In genomic region chr2:69393963-69394362, GRCh38 we compare ENCODE assay signal across 21 cellular contexts. TPM values are rescaled to one million over a fixed set of nuclear protein-coding genes. Genes with fewer than 3 reads are reported as not detected.
A peak's percentile ranks its signal among the peaks of the same experiment; 100 is the strongest.
DNase-seq lines count a peak whose midpoint lies in the region; ATAC-seq, FAIRE-seq and TF ChIP-seq lines count a peak whose summit lies in the region.
"Had no signal": no experiment of that assay in that cellular context is flagged by ENCODE, and none has a peak within 500 bp of the region (broad histone marks: within the 10 kb centered on the region; RNA-seq: fewer than 3 reads in every experiment).

No MANE protein-coding gene starts in this region.

- POLR2A ChIA-PET in HepG2 (lab: Yijun Ruan, JAX), result no interaction called here

- peak overlapping the region; percentile 8 for H3K27ac Mint-ChIP-seq in activated T-helper 17 cell treated with anti-CD3 and anti-CD28 coated beads, Interleukin-2, amount 50 U/mL, for 72 hours
- no peak overlapping the region for H3K27ac Mint-ChIP-seq in stimulated activated effector memory CD8-positive, alpha-beta T cell treated with anti-CD3 and anti-CD28 coated beads, Interleukin-12 subunit alpha, Interleukin-12 subunit beta, amount 100 ng/mL, for 72 hours
- H3K27ac Mint-ChIP-seq: CD4-positive, CD25-positive, alpha-beta regulatory T cell; HFFc6; IgD-negative memory B cell had no signal

- H3K4me3 ChIP-seq in HepG2 (replicated peaks in 1 of 3; ENCODE audit: insufficient read depth in 1 of 3, low read depth in 2 of 3, low read length in 3 of 3) (no peak overlapping the region), right lobe of liver (no peak overlapping the region), osteoblast (ENCODE audit: insufficient read depth, low read length) (no peak overlapping the region)

- ATAC-seq in HepG2 (no peak), right lobe of liver (no peak), HG02970 (IDR thresholded peaks at IDR 0.05; ENCODE audit: low FRiP score, unreplicated experiment) (no peak)
- ATAC-seq in activated T-helper 17 cell treated with anti-CD3 and anti-CD28 coated beads, Interleukin-2, amount 50 U/mL, for 72 hours (replicated peaks), result peak; percentile 74
- peak; percentile 60 for ATAC-seq in stimulated activated effector memory CD8-positive, alpha-beta T cell treated with anti-CD3 and anti-CD28 coated beads, Interleukin-12 subunit alpha, Interleukin-12 subunit beta, amount 100 ng/mL, for 72 hours
- ATAC-seq: HCT116 had no signal

- H3K79me2 ChIP-seq in HepG2 (ENCODE audit: insufficient read depth, low read length) (no peaks in the 10 kb centered on the region), osteoblast (ENCODE audit: insufficient read depth, low read length) (no peaks in the 10 kb centered on the region)

- H3K4me2 ChIP-seq in HepG2 (ENCODE audit: low read depth, low read length) (no peak overlapping the region), osteoblast (ENCODE audit: insufficient read depth, low read length) (no peak overlapping the region)

- TF ChIP-seq CTCF in HepG2 (CRISPR knock-in tag; IDR thresholded peaks at IDR 0.05), result no peak
- TF ChIP-seq CTCF in right lobe of liver (IDR thresholded peaks at IDR 0.05), result no peak
- no peak for TF ChIP-seq CTCF in osteoblast (IDR thresholded peaks at IDR 0.05; ENCODE audit: extremely low read depth, low read depth, low read length)

- peaks cover 37% of the 10 kb centered on the region for H3K36me3 Mint-ChIP-seq in activated T-helper 17 cell treated with anti-CD3 and anti-CD28 coated beads, Interleukin-2, amount 50 U/mL, for 72 hours (ENCODE audit: low read depth)
- H3K36me3 Mint-ChIP-seq in stimulated activated effector memory CD8-positive, alpha-beta T cell treated with anti-CD3 and anti-CD28 coated beads, Interleukin-12 subunit alpha, Interleukin-12 subunit beta, amount 100 ng/mL, for 72 hours, result peaks cover 35% of the 10 kb centered on the region

- H4K20me1 ChIP-seq in HepG2 (ENCODE audit: insufficient read depth, low read length) (no peaks in the 10 kb centered on the region), osteoblast (ENCODE audit: insufficient read depth, low read length) (no peaks in the 10 kb centered on the region)

- H3K4me1 Mint-ChIP-seq in activated T-helper 17 cell treated with anti-CD3 and anti-CD28 coated beads, Interleukin-2, amount 50 U/mL, for 72 hours, result no peaks in the 10 kb centered on the region
- H3K4me1 Mint-ChIP-seq in stimulated activated effector memory CD8-positive, alpha-beta T cell treated with anti-CD3 and anti-CD28 coated beads, Interleukin-12 subunit alpha, Interleukin-12 subunit beta, amount 100 ng/mL, for 72 hours, result no peaks in the 10 kb centered on the region

- H3K4me1 ChIP-seq in HepG2 (ENCODE audit: insufficient read depth, low read length) (peaks cover 15% of the 10 kb centered on the region), right lobe of liver (peaks cover 0 to 5% (median 2%) of the 10 kb centered on the region in 4 donors), osteoblast (ENCODE audit: insufficient read depth, low read length) (peaks cover 4% of the 10 kb centered on the region)
- H3K4me1 ChIP-seq: BE2C had no signal

- no peaks in the 10 kb centered on the region for H3K27me3 Mint-ChIP-seq in activated T-helper 17 cell treated with anti-CD3 and anti-CD28 coated beads, Interleukin-2, amount 50 U/mL, for 72 hours
- H3K27me3 Mint-ChIP-seq: CD4-positive, CD25-positive, alpha-beta regulatory T cell; IgD-negative memory B cell had no signal

- DNase-seq in HepG2 (ENCODE audit: low spot score), result no peak
- DNase-seq in right lobe of liver, result no peak
- no peak for DNase-seq in stimulated activated effector memory CD8-positive, alpha-beta T cell treated with anti-CD3 and anti-CD28 coated beads, Interleukin-12 subunit alpha, Interleukin-12 subunit beta, amount 100 ng/mL, for 72 hours (ENCODE audit: low spot score in 2 of 2)
- no peak for DNase-seq in COLO829 (ENCODE audit: low spot score)
- DNase-seq in osteoblast (ENCODE audit: insufficient read length, low spot score, missing footprints), result no peak
- DNase-seq: ACHN; BE2C; C1 segment of cervical spinal cord; Calu3; CD4-positive, CD25-positive, alpha-beta regulatory T cell; DMS79 treated with DMSO at 0.1 percent for 48 hours; GF-D8; GOT3; H7; HFFc6 had no signal

- in situ Hi-C loops in HepG2 (cut with HindIII; ENCODE audit: extremely low pct_ligation_motif_present, low pct_unique_long_range_greater_than_20kb), result no loop called here

- no peaks in the 10 kb centered on the region for H3K27me3 ChIP-seq in HepG2 (ENCODE audit: control insufficient read depth in 1 of 2, insufficient read depth in 2 of 2, low read length in 2 of 2)
- H3K27me3 ChIP-seq in right lobe of liver, result no peaks in the 10 kb centered on the region
- no peaks in the 10 kb centered on the region for H3K27me3 ChIP-seq in osteoblast (ENCODE audit: insufficient read depth, low read length)
- H3K27me3 ChIP-seq: BE2C had no signal

- H2AFZ ChIP-seq in HepG2 (ENCODE audit: low read length), result no peak overlapping the region
- H2AFZ ChIP-seq in osteoblast (ENCODE audit: low read length), result no peak overlapping the region

- peaks cover 0 to 16% of the 10 kb centered on the region in 2 experiments; a peak in 4 of 5 replicates for H3K36me3 ChIP-seq in HepG2 (replicated peaks in 1 of 2; ENCODE audit: control insufficient read depth in 1 of 2, insufficient read depth in 2 of 2, low read length in 2 of 2)
- peaks cover 0 to 13% (median 3%) of the 10 kb centered on the region in 4 donors for H3K36me3 ChIP-seq in right lobe of liver
- H3K36me3 ChIP-seq in osteoblast (ENCODE audit: insufficient read depth, low read length), result peaks cover 10% of the 10 kb centered on the region
- H3K36me3 ChIP-seq: BE2C had no signal

- CTCF ChIA-PET in HepG2 (lab: Yijun Ruan, JAX; ENCODE audit: low intra/inter-chr PET ratio, low total read pairs), result no interaction called here

- no peak overlapping the region for H3K4me3 Mint-ChIP-seq in activated T-helper 17 cell treated with anti-CD3 and anti-CD28 coated beads, Interleukin-2, amount 50 U/mL, for 72 hours
- no peak overlapping the region for H3K4me3 Mint-ChIP-seq in stimulated activated effector memory CD8-positive, alpha-beta T cell treated with anti-CD3 and anti-CD28 coated beads, Interleukin-12 subunit alpha, Interleukin-12 subunit beta, amount 100 ng/mL, for 72 hours
- H3K4me3 Mint-ChIP-seq: CD4-positive, CD25-positive, alpha-beta regulatory T cell; HFFc6; IgD-negative memory B cell had no signal

- TF ChIP-seq RAD21 in HepG2 (CRISPR knock-in tag; IDR thresholded peaks at IDR 0.05), result no peak

- H3K9ac ChIP-seq in HepG2 (ENCODE audit: insufficient read depth, low read depth, low read length), result no peak overlapping the region

- TF ChIP-seq EP300 in HepG2 (IDR thresholded peaks at IDR 0.05; ENCODE audit: low read depth in 2 of 2, low read length in 2 of 2), result no peak
- no peak for TF ChIP-seq EP300 in HepG2 (CRISPR knock-in tag; IDR thresholded peaks at IDR 0.05; ENCODE audit: borderline replicate concordance)

- TSS peak; percentile 33 for BruUV-seq in HepG2 (replicated peaks; lab: Mats Ljungman, UMichigan)

- intact Hi-C loops in HepG2 (cut with micrococcal nuclease; ENCODE audit: unreplicated experiment), result no loop called here
- intact Hi-C loops in right lobe of liver (cut with DNase I), result no loop called here

- no peak for TF ChIP-seq POLR2A in HepG2 (IDR thresholded peaks at IDR 0.05; ENCODE audit: insufficient read depth in 1 of 2, low read depth in 2 of 2, low read length in 2 of 2)
- TF ChIP-seq POLR2A in right lobe of liver (IDR thresholded peaks at IDR 0.05), result no peak

- H3K27ac ChIP-seq in HepG2 (ENCODE audit: extremely low read length, insufficient read depth, low read length) (no peak overlapping the region), right lobe of liver (no peak overlapping the region), osteoblast (ENCODE audit: low read depth, low read length) (no peak overlapping the region)

- no peaks in the 10 kb centered on the region for H3K9me3 Mint-ChIP-seq in activated T-helper 17 cell treated with anti-CD3 and anti-CD28 coated beads, Interleukin-2, amount 50 U/mL, for 72 hours
- no peaks in the 10 kb centered on the region for H3K9me3 Mint-ChIP-seq in stimulated activated effector memory CD8-positive, alpha-beta T cell treated with anti-CD3 and anti-CD28 coated beads, Interleukin-12 subunit alpha, Interleukin-12 subunit beta, amount 100 ng/mL, for 72 hours
- H3K9me3 Mint-ChIP-seq: CD4-positive, CD25-positive, alpha-beta regulatory T cell; HFFc6 had no signal

- no peak for FAIRE-seq in HepG2 (lab: Jason Lieb, UNC)
- FAIRE-seq: A204.1, HTR-8/SVneo had no signal

- H3K9me3 ChIP-seq in HepG2 (ENCODE audit: low read length) (no peaks in the 10 kb centered on the region), right lobe of liver (no peaks in the 10 kb centered on the region), osteoblast (ENCODE audit: low read depth, low read length) (no peaks in the 10 kb centered on the region)
- H3K9me3 ChIP-seq: BE2C had no signal

RNA-seq across cellular contexts. Expression of gene GFPT1, which starts 6.9 kb away (rescaled TPM):
- total RNA-seq in HepG2 (2016; rRNA removed; fragmentation: Illumina TruSeq; extraction: Trizol) (84.9 and 129 TPM in 2 replicates), right lobe of liver (10 to 100 TPM; 20.7 to 46.1 (median 30.5) TPM), osteoblast (53.9 and 64.4 TPM in 2 replicates)
- total RNA-seq in HepG2 (2016; cell fraction: cytosol; rRNA removed; fragmentation: Illumina TruSeq; extraction: Trizol; ENCODE audit: low read depth), result 43.7 and 46.8 TPM in 2 replicates
- total RNA-seq in HepG2 (2016; cell fraction: insoluble cytoplasmic fraction; rRNA removed; fragmentation: Illumina TruSeq; extraction: Trizol), result 85.1 and 124 TPM in 2 replicates
- 30.0 and 36.5 TPM in 2 replicates for total RNA-seq in HepG2 (2016; cell fraction: membrane; rRNA removed; fragmentation: Illumina TruSeq; extraction: Trizol)
- total RNA-seq in HepG2 (2016; cell fraction: nucleus; rRNA removed; fragmentation: Illumina TruSeq; extraction: Trizol), result 48.9 and 54.4 TPM in 2 replicates
- 19.7 and 24.0 TPM in 2 replicates for polyA plus RNA-seq in HepG2 (2011; rRNA removed)
- polyA plus RNA-seq in HepG2 (2011; cell fraction: cytosol; rRNA removed), result 13.6 and 21.7 TPM in 2 replicates
- polyA plus RNA-seq in HepG2 (2011; cell fraction: nucleus; rRNA removed), result 9.3 and 13.1 TPM in 2 replicates
- polyA plus RNA-seq in HepG2 (2012), result 40.9 and 53.4 TPM in 2 replicates
- polyA plus RNA-seq in HepG2 (2016; cell fraction: cytosol; fragmentation: Illumina TruSeq; extraction: Trizol; ENCODE audit: low read depth), result 1.7 and 2.0 TPM in 2 replicates
- polyA plus RNA-seq in HepG2 (2016; cell fraction: insoluble cytoplasmic fraction; fragmentation: Illumina TruSeq; extraction: Trizol; ENCODE audit: low read depth), result 60.5 and 62.2 TPM in 2 replicates
- polyA plus RNA-seq in HepG2 (2016; cell fraction: membrane; fragmentation: Illumina TruSeq; extraction: Trizol; ENCODE audit: low read depth), result 5.2 and 6.2 TPM in 2 replicates
- polyA plus RNA-seq in HepG2 (2016; cell fraction: nucleus; fragmentation: Illumina TruSeq; extraction: Trizol; ENCODE audit: insufficient read depth, low read depth), result 40.7 and 46.5 TPM in 2 replicates
- polyA minus RNA-seq in HepG2 (2011; rRNA and poly(A)+ RNA removed; ENCODE audit: low replicate concordance), result 9.1 and 29.8 TPM in 2 replicates
- polyA minus RNA-seq in HepG2 (2011; cell fraction: cytosol; rRNA and poly(A)+ RNA removed), result 58.1 and 58.4 TPM in 2 replicates
- polyA minus RNA-seq in HepG2 (2011; cell fraction: nucleus; rRNA and poly(A)+ RNA removed), result 47.1 and 54.0 TPM in 2 replicates
- 10 to 100 TPM; 32.7 to 43.8 TPM for total RNA-seq in activated T-helper 17 cell treated with anti-CD3 and anti-CD28 coated beads, Interleukin-2, amount 50 U/mL, for 72 hours

RNA-seq across cellular contexts. Expression of gene NFU1, which starts 43.3 kb away (rescaled TPM):
- total RNA-seq in HepG2 (2016; rRNA removed; fragmentation: Illumina TruSeq; extraction: Trizol), result 84.0 and 99.6 TPM in 2 replicates
- total RNA-seq in HepG2 (2016; cell fraction: cytosol; rRNA removed; fragmentation: Illumina TruSeq; extraction: Trizol; ENCODE audit: low read depth), result 88.3 and 93.2 TPM in 2 replicates
- total RNA-seq in HepG2 (2016; cell fraction: insoluble cytoplasmic fraction; rRNA removed; fragmentation: Illumina TruSeq; extraction: Trizol), result 83.8 and 107 TPM in 2 replicates
- total RNA-seq in HepG2 (2016; cell fraction: membrane; rRNA removed; fragmentation: Illumina TruSeq; extraction: Trizol), result 83.6 and 88.7 TPM in 2 replicates
- 35.6 and 35.8 TPM in 2 replicates for total RNA-seq in HepG2 (2016; cell fraction: nucleus; rRNA removed; fragmentation: Illumina TruSeq; extraction: Trizol)
- 28.1 and 39.1 TPM in 2 replicates for polyA plus RNA-seq in HepG2 (2011; rRNA removed)
- 23.1 and 28.7 TPM in 2 replicates for polyA plus RNA-seq in HepG2 (2011; cell fraction: cytosol; rRNA removed)
- 6.6 and 7.8 TPM in 2 replicates for polyA plus RNA-seq in HepG2 (2011; cell fraction: nucleus; rRNA removed)
- 58.4 and 80.4 TPM in 2 replicates for polyA plus RNA-seq in HepG2 (2012)
- polyA plus RNA-seq in HepG2 (2016; cell fraction: cytosol; fragmentation: Illumina TruSeq; extraction: Trizol; ENCODE audit: low read depth), result 79.1 and 96.4 TPM in 2 replicates
- 89.4 and 94.3 TPM in 2 replicates for polyA plus RNA-seq in HepG2 (2016; cell fraction: insoluble cytoplasmic fraction; fragmentation: Illumina TruSeq; extraction: Trizol; ENCODE audit: low read depth)
- 57.3 and 66.6 TPM in 2 replicates for polyA plus RNA-seq in HepG2 (2016; cell fraction: membrane; fragmentation: Illumina TruSeq; extraction: Trizol; ENCODE audit: low read depth)
- polyA plus RNA-seq in HepG2 (2016; cell fraction: nucleus; fragmentation: Illumina TruSeq; extraction: Trizol; ENCODE audit: insufficient read depth, low read depth), result 42.0 and 48.4 TPM in 2 replicates
- polyA minus RNA-seq in HepG2 (2011; rRNA and poly(A)+ RNA removed; ENCODE audit: low replicate concordance), result 3.3 and 4.8 TPM in 2 replicates
- polyA minus RNA-seq in HepG2 (2011; cell fraction: cytosol; rRNA and poly(A)+ RNA removed), result 12.6 and 17.8 TPM in 2 replicates
- 11.5 and 12.2 TPM in 2 replicates for polyA minus RNA-seq in HepG2 (2011; cell fraction: nucleus; rRNA and poly(A)+ RNA removed)
- total RNA-seq in right lobe of liver, result 10 to 100 TPM; 12.7 to 26.1 (median 23.5) TPM
- 10 to 100 TPM; 15.4 to 32.3 TPM for total RNA-seq in activated T-helper 17 cell treated with anti-CD3 and anti-CD28 coated beads, Interleukin-2, amount 50 U/mL, for 72 hours
- 34.0 and 36.2 TPM in 2 replicates for total RNA-seq in osteoblast

Comparison
In these comparisons a context has a peak if more than half of its experiments do, and no peak if none do; other contexts are left out.
1. ATAC-seq: peak in activated T-helper 17 cell treated with anti-CD3 and anti-CD28 coated beads, Interleukin-2, amount 50 U/mL, for 72 hours (single experiment) and stimulated activated effector memory CD8-positive, alpha-beta T cell treated with anti-CD3 and anti-CD28 coated beads, Interleukin-12 subunit alpha, Interleukin-12 subunit beta, amount 100 ng/mL, for 72 hours (single experiment); none in HepG2 (single experiment), right lobe of liver (0 of 4) and HG02970 (single experiment).